Comparison of ENCODE assay signal across 29 cellular contexts in genomic region chr6:35781290-35781689, GRCh38.
"Had no signal": no experiment of that assay in that cellular context is flagged by ENCODE, and none has a peak within 500 bp of the region (broad histone marks: within the 10 kb centered on the region; RNA-seq: fewer than 3 reads in every experiment).

No MANE protein-coding gene starts in this region.

- H3K36me3 ChIP-seq: adrenal gland had no signal

- DNase-seq: activated CD4-positive, alpha-beta memory T cell treated with anti-CD3 and anti-CD28 coated beads for 36 hours; activated CD4-positive, alpha-beta T cell treated with anti-CD3 and anti-CD28 coated beads for 4 hours; activated CD4-positive, alpha-beta T cell treated with anti-CD3 and anti-CD28 coated beads, Interleukin-2, amount 50 U/mL, for 1 hour; activated CD4-positive, CD25-positive, alpha-beta regulatory T cell treated with anti-CD3 and anti-CD28 coated beads, Interleukin-2, amount 50 U/mL, for 72 hours; activated CD8-positive, alpha-beta memory T cell treated with anti-CD3 and anti-CD28 coated beads, Interleukin-2, amount 50 U/mL, for 4 hours; activated gamma-delta T cell treated with Interleukin-2 at 50 U/mL for 16 hours; activated naive CD4-positive, alpha-beta T cell treated with anti-CD3 and anti-CD28 coated beads for 36 hours; activated T-cell treated with anti-CD3 and anti-CD28 coated beads for 4 hours; activated T-cell treated with anti-CD3 and anti-CD28 coated beads, Interleukin-2, amount 50 U/mL, for 4 hours; adrenal gland; caudate nucleus; cerebellar nuclear complex; MM.1S; MV-4-11; NCI-H1092; NCI-H1436 treated with DMSO at 0.1 percent for 48 hours; NCI-H1694 treated with DMSO at 0.1 percent for 48 hours; NCI-H2029; NCI-H345; NCI-H526; NCI-H748 treated with DMSO at 0.1 percent for 48 hours; NK-92 treated with Interleukin-12 subunit alpha and Interleukin-12 subunit beta, amount 100 ng/mL, for 24 hours; PC-3; SIG-M5 had no signal

- H3K36me3 Mint-ChIP-seq: activated CD4-positive, alpha-beta memory T cell treated with anti-CD3 and anti-CD28 coated beads for 36 hours; activated naive CD4-positive, alpha-beta T cell treated with anti-CD3 and anti-CD28 coated beads, Interleukin-2, amount 50 U/mL, for 72 hours; brain had no signal

- H3K9me3 Mint-ChIP-seq: activated CD4-positive, alpha-beta memory T cell treated with anti-CD3 and anti-CD28 coated beads for 36 hours; activated naive CD4-positive, alpha-beta T cell treated with anti-CD3 and anti-CD28 coated beads for 36 hours; activated naive CD4-positive, alpha-beta T cell treated with anti-CD3 and anti-CD28 coated beads, Interleukin-2, amount 50 U/mL, for 72 hours; activated T-cell treated with anti-CD3 and anti-CD28 coated beads, Interleukin-2, amount 50 U/mL, for 4 hours; activated T-helper 1 cell treated with anti-CD3 and anti-CD28 coated beads, Interleukin-12 subunit alpha, Interleukin-12 subunit beta, Interleukin-2, Interleukin-4 antibody, amounts not matched to agents 30 ng/mL and 10 ng/mL and 1 ng/mL, durations not matched to agents 14 hours and 24 hours and 36 hours; T-helper 2 cell treated with Interferon-gamma antibody and Interleukin-4, amounts not matched to agents 5 μg/mL and 100 μg/mL, for 36 hours had no signal

- H3K4me3 ChIP-seq: adrenal gland had no signal

- H3K27ac ChIP-seq: adrenal gland, RWPE1 had no signal

- H3K4me3 Mint-ChIP-seq: activated CD4-positive, alpha-beta memory T cell treated with anti-CD3 and anti-CD28 coated beads for 36 hours; activated naive CD4-positive, alpha-beta T cell treated with anti-CD3 and anti-CD28 coated beads for 36 hours; activated T-cell treated with anti-CD3 and anti-CD28 coated beads, Interleukin-2, amount 50 U/mL, for 4 hours; activated T-helper 1 cell treated with anti-CD3 and anti-CD28 coated beads, Interleukin-12 subunit alpha, Interleukin-12 subunit beta, Interleukin-2, Interleukin-4 antibody, amounts not matched to agents 30 ng/mL and 10 ng/mL and 1 ng/mL, durations not matched to agents 14 hours and 24 hours and 36 hours; brain; T-helper 2 cell treated with Interferon-gamma antibody and Interleukin-4, amounts not matched to agents 5 μg/mL and 100 μg/mL, for 36 hours had no signal

- H3K27ac Mint-ChIP-seq: activated CD4-positive, alpha-beta memory T cell treated with anti-CD3 and anti-CD28 coated beads for 36 hours; activated naive CD4-positive, alpha-beta T cell treated with anti-CD3 and anti-CD28 coated beads for 36 hours; activated naive CD4-positive, alpha-beta T cell treated with anti-CD3 and anti-CD28 coated beads, Interleukin-2, amount 50 U/mL, for 72 hours; activated T-helper 1 cell treated with anti-CD3 and anti-CD28 coated beads, Interleukin-12 subunit alpha, Interleukin-12 subunit beta, Interleukin-2, Interleukin-4 antibody, amounts not matched to agents 30 ng/mL and 10 ng/mL and 1 ng/mL, durations not matched to agents 14 hours and 24 hours and 36 hours; T-helper 2 cell treated with Interferon-gamma antibody and Interleukin-4, amounts not matched to agents 5 μg/mL and 100 μg/mL, for 36 hours had no signal

- H3K9me3 ChIP-seq: adrenal gland had no signal
